Comparison of ENCODE assay signal across 11 cellular contexts in genomic region chr12:65656904-65657351, GRCh38.
DNase-seq lines count a peak whose midpoint lies in the region; ATAC-seq, FAIRE-seq and TF ChIP-seq lines count a peak whose summit lies in the region.
"Had no signal": no experiment of that assay in that cellular context is flagged by ENCODE, and none has a peak within 500 bp of the region (broad histone marks: within the 10 kb centered on the region; RNA-seq: fewer than 3 reads in every experiment).

No MANE protein-coding gene starts in this region.

- DNase-seq in activated naive CD4-positive, alpha-beta T cell treated with anti-CD3 and anti-CD28 coated beads, Interleukin-2, amount 50 U/mL, for 72 hours (ENCODE audit: low spot score in 2 of 2) = peak in 1 of 2 donors; percentile 26
- DNase-seq in activated naive CD4-positive, alpha-beta T cell treated with Interleukin-2 at 50 U/mL for 16 hours = no peak
- DNase-seq in PC-3 (peak; percentile 99), endothelial cell of umbilical vein (ENCODE audit: low read depth, low spot score) (peak; percentile 89), stromal cell of bone marrow (ENCODE audit: low read depth) (peak; percentile 98), testis (no peak)
- DNase-seq: DMS79 treated with DMSO at 0.1 percent for 48 hours; NCI-H2171; stimulated activated CD4-positive, alpha-beta T cell treated with anti-CD3 and anti-CD28 coated beads, Interleukin-2, amount 100 ng/mL, for 48 hours had no signal

- H3K4me2 ChIP-seq in PC-3 (ENCODE audit: low read length) (peak overlapping the region; percentile 71), endothelial cell of umbilical vein (ENCODE audit: insufficient read depth, low read length) (peak overlapping the region; percentile 90)

- peaks cover 13% of the 10 kb centered on the region for H3F3A ChIP-seq in PC-3 (ENCODE audit: low read length, unreplicated experiment)

- TF ChIP-seq POLR2A in endothelial cell of umbilical vein (IDR thresholded peaks at IDR 0.05; ENCODE audit: low read depth, low read length) (peak; percentile 70), testis (IDR thresholded peaks at IDR 0.05) (no peak)

- CTCF ChIA-PET in PC-3 (lab: Charles Lee) = no interaction called here
- CTCF ChIA-PET in endothelial cell of umbilical vein (lab: Charles Lee) = interaction anchor here (1.2 to 2.5 kb wide), 6 partner anchors 11 to 100 kb away, joined by 4 to 11 read pairs (median 6); no protein-coding TSS in a partner anchor

- H3K27me3 ChIP-seq in PC-3 (ENCODE audit: low read length) (no peaks in the 10 kb centered on the region), endothelial cell of umbilical vein (ENCODE audit: control insufficient read depth in 2 of 2, insufficient read depth in 2 of 2, low read length in 2 of 2) (no peaks in the 10 kb centered on the region), testis (no peaks in the 10 kb centered on the region)

- H3K9me1 ChIP-seq in endothelial cell of umbilical vein (replicated peaks; ENCODE audit: control insufficient read depth, extremely low read depth, insufficient read depth, low read length) = no peaks in the 10 kb centered on the region

- intact Hi-C loops in PC-3 (cut with micrococcal nuclease) = loop anchor here (1.0 to 2.0 kb wide), 5 partner anchors 8 to 167 kb away; partner anchors contain the start of gene HMGA2
- intact Hi-C loops in endothelial cell of umbilical vein (cut with micrococcal nuclease) = loop anchor here (1.0 to 5.0 kb wide), 10 partner anchors 8 to 290 kb away; no protein-coding TSS in a partner anchor
- intact Hi-C loops in testis (cut with DNase I; ENCODE audit: low total_unique reads) = no loop called here

- H3K4me3 ChIP-seq in PC-3 (ENCODE audit: low read length) (no peak overlapping the region), endothelial cell of umbilical vein (replicated peaks in 1 of 3; ENCODE audit: insufficient read depth in 1 of 3, low read depth in 1 of 3, low read length in 3 of 3) (no peak overlapping the region), testis (no peak overlapping the region)

- TF ChIP-seq CTCF in PC-3 (conservative IDR thresholded peaks at IDR 0.05; ENCODE audit: low read depth, low read length) (no peak), endothelial cell of umbilical vein (IDR thresholded peaks at IDR 0.05; ENCODE audit: extremely low read depth in 1 of 2, insufficient read depth in 1 of 2, low read depth in 1 of 2, low read length in 2 of 2) (no peak), testis (IDR thresholded peaks at IDR 0.05) (no peak)

- BruUV-seq in PC-3 (replicated peaks; lab: Mats Ljungman, UMichigan) (no TSS peak), endothelial cell of umbilical vein (replicated peaks; lab: Mats Ljungman, UMichigan) (no TSS peak)

- H3K79me2 ChIP-seq in PC-3 (ENCODE audit: low read length) (peaks cover 11% of the 10 kb centered on the region; the same call in 1 of the 2 replicates), endothelial cell of umbilical vein (ENCODE audit: control insufficient read depth, insufficient read depth, low read length) (peaks cover 3% of the 10 kb centered on the region)

- H3K9ac ChIP-seq in PC-3 (ENCODE audit: low read length) = peak overlapping the region; percentile 94
- H3K9ac ChIP-seq in endothelial cell of umbilical vein (replicated peaks; ENCODE audit: extremely low read depth, insufficient read depth, low read length) = peak overlapping the region; percentile 87

- H2AFZ ChIP-seq in PC-3 (ENCODE audit: low read length) = no peak overlapping the region
- no peak overlapping the region for H2AFZ ChIP-seq in endothelial cell of umbilical vein (ENCODE audit: low read depth, low read length)

- 87 to 92% methylated on average over 3 of the region's 3 CpGs for WGBS in testis, 2 donors

- dilution Hi-C loops in endothelial cell of umbilical vein (cut with MboI; ENCODE audit: extremely low pct_ligation_motif_present, low sequenced_read_pairs) = no loop called here

- H3K27ac ChIP-seq in PC-3 (ENCODE audit: low read length) (peak overlapping the region; percentile 99), endothelial cell of umbilical vein (ENCODE audit: insufficient read depth, low read depth, low read length) (peak overlapping the region; percentile 100), testis (no peak overlapping the region)

- peaks cover 3 to 7% of the 10 kb centered on the region in 2 donors for H3K36me3 Mint-ChIP-seq in activated naive CD4-positive, alpha-beta T cell treated with anti-CD3 and anti-CD28 coated beads, Interleukin-2, amount 50 U/mL, for 72 hours

- peak; percentile 93 to 95 for ATAC-seq in activated naive CD4-positive, alpha-beta T cell treated with anti-CD3 and anti-CD28 coated beads, Interleukin-2, amount 50 U/mL, for 72 hours
- ATAC-seq in PC-3 (peak; percentile 85), HG02763 (IDR thresholded peaks at IDR 0.05; ENCODE audit: unreplicated experiment) (no peak), GM19328 (IDR thresholded peaks at IDR 0.05; ENCODE audit: unreplicated experiment) (no peak)

- H3K9me2 ChIP-seq in PC-3 (replicated peaks; ENCODE audit: low read length) = no peaks in the 10 kb centered on the region

- peak; percentile 69 for FAIRE-seq in endothelial cell of umbilical vein (lab: Jason Lieb, UNC)

- no peaks in the 10 kb centered on the region for H3K9me3 ChIP-seq in PC-3 (ENCODE audit: low read length)
- H3K9me3 ChIP-seq in endothelial cell of umbilical vein (replicated peaks; ENCODE audit: control insufficient read depth, insufficient read depth, low read length) = no peaks in the 10 kb centered on the region
- no peaks in the 10 kb centered on the region for H3K9me3 ChIP-seq in testis

- peaks cover 35% of the 10 kb centered on the region for H3K4me1 ChIP-seq in PC-3 (ENCODE audit: insufficient read depth, low read length)
- peaks cover 66% of the 10 kb centered on the region for H3K4me1 ChIP-seq in endothelial cell of umbilical vein (ENCODE audit: control insufficient read depth, extremely low read depth, insufficient read depth, low read length)
- no peaks in the 10 kb centered on the region for H3K4me1 ChIP-seq in testis

- H3K36me3 ChIP-seq in PC-3 (ENCODE audit: low read depth, low read length) (no peaks in the 10 kb centered on the region), endothelial cell of umbilical vein (ENCODE audit: control insufficient read depth in 2 of 2, extremely low read depth in 1 of 2, insufficient read depth in 2 of 2, low read length in 2 of 2) (peaks cover 0 to 2% of the 10 kb centered on the region in 2 experiments), testis (ENCODE audit: low read depth, missing control alignments) (no peaks in the 10 kb centered on the region)

- peaks cover 4 to 16% of the 10 kb centered on the region in 2 donors for H3K9me3 Mint-ChIP-seq in activated naive CD4-positive, alpha-beta T cell treated with anti-CD3 and anti-CD28 coated beads, Interleukin-2, amount 50 U/mL, for 72 hours

- peak overlapping the region in 1 of 2 donors; percentile 79 for H3K27ac Mint-ChIP-seq in activated naive CD4-positive, alpha-beta T cell treated with anti-CD3 and anti-CD28 coated beads, Interleukin-2, amount 50 U/mL, for 72 hours

- POLR2A ChIA-PET in PC-3 (lab: Charles Lee; ENCODE audit: unreplicated experiment) = interaction anchor here (0.6 to 1.5 kb wide), 4 partner anchors 17 to 145 kb away, joined by 3 to 5 read pairs (median 5); no protein-coding TSS in a partner anchor
- POLR2A ChIA-PET in endothelial cell of umbilical vein (lab: Charles Lee) = interaction anchor here (1.5 kb wide), 1 partner anchor 19 kb away, joined by 4 read pairs; no protein-coding TSS in a partner anchor

- H4K20me1 ChIP-seq in PC-3 (ENCODE audit: low read length) = no peaks in the 10 kb centered on the region
- H4K20me1 ChIP-seq in endothelial cell of umbilical vein (replicated peaks; ENCODE audit: control insufficient read depth, extremely low read depth, insufficient read depth, low read length) = no peaks in the 10 kb centered on the region

TF ChIP-seq in endothelial cell of umbilical vein, 7 proteins besides CTCF, POLR2A, EP300 and RAD21:
- TF ChIP-seq POLR2AphosphoS5 (IDR thresholded peaks at IDR 0.05; ENCODE audit: insufficient read depth, low read depth, low read length) (peak; percentile 92), FOS (IDR thresholded peaks at IDR 0.05; ENCODE audit: borderline replicate concordance, insufficient read depth, low read length) (peak; percentile 100), MAX (IDR thresholded peaks at IDR 0.05; ENCODE audit: insufficient read depth, insufficient read length) (no peak), EZH2 (IDR thresholded peaks at IDR 0.05; ENCODE audit: borderline replicate concordance, low read depth, low read length, severe bottlenecking) (no peak), JUN (IDR thresholded peaks at IDR 0.05; ENCODE audit: borderline replicate concordance, insufficient read depth, insufficient read length, low read depth) (peak; percentile 98), GATA2 (IDR thresholded peaks at IDR 0.05; ENCODE audit: insufficient read depth, insufficient read length, low read depth, low read length) (peak; percentile 48), MYC (IDR thresholded peaks at IDR 0.05; ENCODE audit: low read depth, low read length) (no peak)
TF ChIP-seq in endothelial cell of umbilical vein: peak in this region for 4.

Comparison
In these comparisons a context has a peak if more than half of its experiments do, and no peak if none do; other contexts are left out.
1. ATAC-seq: peak in activated naive CD4-positive, alpha-beta T cell treated with anti-CD3 and anti-CD28 coated beads, Interleukin-2, amount 50 U/mL, for 72 hours (2 of 2) and PC-3 (single experiment); none in HG02763 (single experiment) and GM19328 (single experiment).
2. DNase-seq: peak in PC-3 (single experiment), endothelial cell of umbilical vein (single experiment) and stromal cell of bone marrow (single experiment); none in activated naive CD4-positive, alpha-beta T cell treated with Interleukin-2 at 50 U/mL for 16 hours (single experiment) and testis (single experiment).
3. H3K27ac ChIP-seq: peak in PC-3 (single experiment) and endothelial cell of umbilical vein (single experiment); none in testis (0 of 2).